Comparison of ENCODE assay signal across 34 cellular contexts in genomic region chrX:25646156-25646555, GRCh38.
"Had no signal": no experiment of that assay in that cellular context is flagged by ENCODE, and none has a peak within 500 bp of the region (broad histone marks: within the 10 kb centered on the region; RNA-seq: fewer than 3 reads in every experiment).

No MANE protein-coding gene starts in this region.

- H3K27me3 ChIP-seq: adrenal gland, ascending aorta, body of pancreas, brain microvascular endothelial cell, cardiac muscle cell had no signal

- FAIRE-seq: astrocyte, bronchial epithelial cell had no signal

- H3K27ac ChIP-seq: adrenal gland, ascending aorta, body of pancreas, brain microvascular endothelial cell, breast epithelium, cardiac muscle cell had no signal

- H3K4me3 ChIP-seq: adrenal gland, ascending aorta, body of pancreas, breast epithelium, cardiac muscle cell had no signal

- H3K36me3 ChIP-seq: adrenal gland, ascending aorta, brain microvascular endothelial cell, breast epithelium, cardiac muscle cell had no signal

- H3K9me3 ChIP-seq: adrenal gland, body of pancreas had no signal

- DNase-seq: activated effector memory CD4-positive, alpha-beta T cell treated with anti-CD3 and anti-CD28 coated beads, Interleukin-2, amount 50 U/mL, for 16 hours; activated effector memory CD4-positive, alpha-beta T cell treated with Interleukin-2 at 50 U/mL for 16 hours; activated gamma-delta T cell; activated gamma-delta T cell treated with Interleukin-2 at 50 U/mL for 16 hours; activated naive CD4-positive, alpha-beta T cell; activated naive CD4-positive, alpha-beta T cell treated with anti-CD3 and anti-CD28 coated beads for 36 hours; activated naive CD4-positive, alpha-beta T cell treated with anti-CD3 and anti-CD28 coated beads, Interleukin-2, amount 10 ng/mL, durations not matched to agents 7 days and 5 days; activated naive CD4-positive, alpha-beta T cell treated with anti-CD3 and anti-CD28 coated beads, Interleukin-2, amount 50 U/mL, for 16 hours; activated naive CD4-positive, alpha-beta T cell treated with Interleukin-2 at 50 U/mL for 16 hours; activated naive CD8-positive, alpha-beta T cell treated with anti-CD3 and anti-CD28 coated beads for 36 hours; activated naive CD8-positive, alpha-beta T cell treated with anti-CD3 and anti-CD28 coated beads, Interleukin-2, amount 10 ng/mL, durations not matched to agents 7 days and 5 days; activated naive CD8-positive, alpha-beta T cell treated with anti-CD3 and anti-CD28 coated beads, Interleukin-2, amount 50 U/mL, for 24 hours; activated T-cell treated with anti-CD3 and anti-CD28 coated beads, Interleukin-2, amount 50 U/mL, for 1 hour; activated T-cell treated with anti-CD3 and anti-CD28 coated beads, Interleukin-2, amount 50 U/mL, for 24 hours; activated T-cell treated with anti-CD3 and anti-CD28 coated beads, Interleukin-2, amount 50 U/mL, for 4 hours; activated T-cell treated with anti-CD3 and anti-CD28 coated beads, Interleukin-2, amount 50 U/mL, for 48 hours; activated T-cell treated with anti-CD3 and anti-CD28 coated beads, Interleukin-2, amount 50 U/mL, for 72 hours; adrenal gland; amniotic stem cell; amygdala; anterior cingulate cortex; aorta; body of pancreas; brain microvascular endothelial cell; caudate nucleus; central memory CD4-positive, alpha-beta T cell; cerebellar nuclear complex had no signal

- ATAC-seq: activated naive CD4-positive, alpha-beta T cell treated with anti-CD3 and anti-CD28 coated beads, Interleukin-2, amount 50 U/mL, for 72 hours; activated naive CD8-positive, alpha-beta T cell treated with anti-CD3 and anti-CD28 coated beads, Interleukin-2, amount 50 U/mL, for 24 hours; activated T-cell treated with anti-CD3 and anti-CD28 coated beads, Interleukin-2, amount 50 U/mL, for 4 hours; activated T-cell treated with anti-CD3 and anti-CD28 coated beads, Interleukin-2, amount 50 U/mL, for 72 hours; activated T-helper 17 cell treated with anti-CD3 and anti-CD28 coated beads, Interleukin-2, amount 50 U/mL, for 72 hours; body of pancreas had no signal

- H3K4me1 ChIP-seq: adrenal gland, ascending aorta, body of pancreas, breast epithelium had no signal
